In genomic region chr20:15992564-15992963, GRCh38 we compare ENCODE assay signal across 24 cellular contexts.
DNase-seq lines count a peak whose midpoint lies in the region; ATAC-seq and TF ChIP-seq lines count a peak whose summit lies in the region.
"Had no signal": no experiment of that assay in that cellular context is flagged by ENCODE, and none has a peak within 500 bp of the region (broad histone marks: within the 10 kb centered on the region; RNA-seq: fewer than 3 reads in every experiment).

No MANE protein-coding gene starts in this region.

- no peak overlapping the region for H3K4me2 ChIP-seq in Karpas-422 (ENCODE audit: low read depth, low read length, poor library complexity, severe bottlenecking)
- H3K4me2 ChIP-seq: BLaER1, PC-9 had no signal

- no peaks in the 10 kb centered on the region for H3K9me2 ChIP-seq in Karpas-422 (replicated peaks; ENCODE audit: insufficient read depth, low read length)

- no peaks in the 10 kb centered on the region for H3K4me1 Mint-ChIP-seq in CD8-positive, alpha-beta T cell (ENCODE audit: low read depth)
- H3K4me1 Mint-ChIP-seq: activated CD4-positive, alpha-beta memory T cell treated with anti-CD3 and anti-CD28 coated beads, Interleukin-2, amount 10 ng/mL, durations not matched to agents 7 days and 5 days had no signal

- no peaks in the 10 kb centered on the region for H3K79me2 ChIP-seq in Karpas-422 (ENCODE audit: low read length)

- POLR2A ChIA-PET in CD8-positive, alpha-beta T cell (lab: Charles Lee) = no interaction called here

- no peak overlapping the region for H2AFZ ChIP-seq in Karpas-422 (ENCODE audit: low read length)
- H2AFZ ChIP-seq: PC-9 had no signal

- no peaks in the 10 kb centered on the region for H3K36me3 ChIP-seq in CD8-positive, alpha-beta T cell (ENCODE audit: insufficient read depth, low read length)
- H3K36me3 ChIP-seq in Karpas-422 (ENCODE audit: insufficient read depth, low read length) = no peaks in the 10 kb centered on the region
- H3K36me3 ChIP-seq in brain microvascular endothelial cell (replicated peaks) = no peaks in the 10 kb centered on the region
- H3K36me3 ChIP-seq in kidney epithelial cell (ENCODE audit: control insufficient read depth, insufficient read depth, low read length) = no peaks in the 10 kb centered on the region
- H3K36me3 ChIP-seq: heart left ventricle, neutrophil, SJSA1 had no signal

- intact Hi-C loops in CD8-positive, alpha-beta T cell (cut with DNase I, micrococcal nuclease) = no loop called here

- H4K20me1 ChIP-seq in Karpas-422 (ENCODE audit: insufficient read depth, low read depth, low read length) = no peaks in the 10 kb centered on the region
- H4K20me1 ChIP-seq: BLaER1 had no signal

- ATAC-seq in CD8-positive, alpha-beta T cell = no peak
- no peak for ATAC-seq in left lobe of liver
- no peak for ATAC-seq in GM21526 (IDR thresholded peaks at IDR 0.05; ENCODE audit: low FRiP score, unreplicated experiment)
- ATAC-seq: heart left ventricle, WTC11 had no signal

- peak overlapping the region; percentile 10 for H3K27ac Mint-ChIP-seq in CD8-positive, alpha-beta T cell
- H3K27ac Mint-ChIP-seq: activated CD4-positive, alpha-beta memory T cell treated with anti-CD3 and anti-CD28 coated beads, Interleukin-2, amount 10 ng/mL, durations not matched to agents 7 days and 5 days; T-helper 2 cell treated with Interferon-gamma antibody and Interleukin-4, amounts not matched to agents 5 μg/mL and 100 μg/mL, for 36 hours; WTC11 had no signal

- no peak for DNase-seq in CD8-positive, alpha-beta T cell
- DNase-seq in Karpas-422 (peak; percentile 35), brain microvascular endothelial cell (peak; percentile 30), kidney epithelial cell (ENCODE audit: low read depth) (peak; percentile 9), left lobe of liver (ENCODE audit: low spot score) (no peak), SHP77 (lab: John Stamatoyannopoulos, UW) (no peak)
- no peak for DNase-seq in activated T-cell treated with anti-CD3 and anti-CD28 coated beads, Interleukin-2, amount 50 U/mL, for 48 hours
- DNase-seq: activated CD4-positive, alpha-beta memory T cell treated with anti-CD3 and anti-CD28 coated beads, Interleukin-2, amount 10 ng/mL, durations not matched to agents 7 days and 5 days; activated naive CD4-positive, alpha-beta T cell treated with Interleukin-2 at 50 U/mL for 16 hours; aorta; DMS153; effector CD8-positive, alpha-beta T cell; heart left ventricle; NCI-H187 treated with DMSO at 0.1 percent for 48 hours; NCI-H2227 treated with DMSO at 0.1 percent for 48 hours; NCI-H774; stimulated activated CD4-positive, alpha-beta T cell treated with anti-CD3 and anti-CD28 coated beads, Interleukin-12 subunit alpha, Interleukin-12 subunit beta, amount 100 ng/mL, for 4 hours had no signal

- in situ Hi-C loops in brain microvascular endothelial cell (cut with HindIII; ENCODE audit: low pct_ligation_motif_present, low sequenced_read_pairs) = no loop called here

- H3K9ac ChIP-seq in Karpas-422 (ENCODE audit: low read length) = no peak overlapping the region
- H3K9ac ChIP-seq: BLaER1 had no signal

- H3K4me1 ChIP-seq in CD8-positive, alpha-beta T cell (ENCODE audit: insufficient read depth, low read length) = no peaks in the 10 kb centered on the region
- no peaks in the 10 kb centered on the region for H3K4me1 ChIP-seq in Karpas-422 (ENCODE audit: low read length)
- H3K4me1 ChIP-seq: BLaER1, heart left ventricle, SJSA1 had no signal

- peaks cover 6% of the 10 kb centered on the region for H3K9me3 Mint-ChIP-seq in CD8-positive, alpha-beta T cell

- TF ChIP-seq CTCF in CD8-positive, alpha-beta T cell (IDR thresholded peaks at IDR 0.05) = no peak
- TF ChIP-seq CTCF in brain microvascular endothelial cell (IDR thresholded peaks at IDR 0.05; ENCODE audit: low read depth, low read length, missing control alignments) (no peak), kidney epithelial cell (IDR thresholded peaks at IDR 0.05; ENCODE audit: insufficient read depth, low read length, poor library complexity, severe bottlenecking) (no peak)

- H3K27ac ChIP-seq in CD8-positive, alpha-beta T cell (ENCODE audit: low read depth, low read length) = no peak overlapping the region
- H3K27ac ChIP-seq in Karpas-422 (ENCODE audit: low read length) (no peak overlapping the region), brain microvascular endothelial cell (no peak overlapping the region)
- H3K27ac ChIP-seq: BLaER1, heart left ventricle, neutrophil, PC-9, SJSA1 had no signal

- no peak overlapping the region for H3K4me3 Mint-ChIP-seq in CD8-positive, alpha-beta T cell
- H3K4me3 Mint-ChIP-seq: activated CD4-positive, alpha-beta memory T cell treated with anti-CD3 and anti-CD28 coated beads, Interleukin-2, amount 10 ng/mL, durations not matched to agents 7 days and 5 days; T-helper 2 cell treated with Interferon-gamma antibody and Interleukin-4, amounts not matched to agents 5 μg/mL and 100 μg/mL, for 36 hours; WTC11 had no signal

- CTCF ChIA-PET in CD8-positive, alpha-beta T cell (lab: Charles Lee) = no interaction called here

- no peaks in the 10 kb centered on the region for H3K27me3 ChIP-seq in CD8-positive, alpha-beta T cell (ENCODE audit: insufficient read depth, low read length)
- H3K27me3 ChIP-seq in Karpas-422 (ENCODE audit: low read length) (no peaks in the 10 kb centered on the region), brain microvascular endothelial cell (replicated peaks) (no peaks in the 10 kb centered on the region), kidney epithelial cell (ENCODE audit: control insufficient read depth, insufficient read depth, low read length) (no peaks in the 10 kb centered on the region)
- H3K27me3 ChIP-seq: BLaER1, heart left ventricle, neutrophil, SJSA1 had no signal

- no peaks in the 10 kb centered on the region for H3K9me3 ChIP-seq in CD8-positive, alpha-beta T cell (ENCODE audit: low read length)
- H3K9me3 ChIP-seq in Karpas-422 (ENCODE audit: low read length) = peaks cover 15% of the 10 kb centered on the region
- H3K9me3 ChIP-seq: SJSA1 had no signal

- no peak overlapping the region for H3K4me3 ChIP-seq in CD8-positive, alpha-beta T cell (ENCODE audit: low read depth, low read length)
- H3K4me3 ChIP-seq in Karpas-422 (ENCODE audit: low read length) (no peak overlapping the region), brain microvascular endothelial cell (ENCODE audit: low read depth, low read length) (no peak overlapping the region), kidney epithelial cell (ENCODE audit: low read depth, low read length) (no peak overlapping the region)
- H3K4me3 ChIP-seq: BLaER1, heart left ventricle, PC-9, SJSA1 had no signal

- H3K36me3 Mint-ChIP-seq in CD8-positive, alpha-beta T cell = no peaks in the 10 kb centered on the region

- H3K27me3 Mint-ChIP-seq in CD8-positive, alpha-beta T cell (ENCODE audit: low read depth) = no peaks in the 10 kb centered on the region
- H3K27me3 Mint-ChIP-seq: activated CD4-positive, alpha-beta memory T cell treated with anti-CD3 and anti-CD28 coated beads, Interleukin-2, amount 10 ng/mL, durations not matched to agents 7 days and 5 days had no signal

Comparison
In these comparisons a context has a peak if more than half of its experiments do, and no peak if none do; other contexts are left out.
1. DNase-seq: peak in Karpas-422 (single experiment), brain microvascular endothelial cell (single experiment) and kidney epithelial cell (single experiment); none in CD8-positive, alpha-beta T cell (0 of 7), left lobe of liver (single experiment), activated T-cell treated with anti-CD3 and anti-CD28 coated beads, Interleukin-2, amount 50 U/mL, for 48 hours (0 of 2) and SHP77 (0 of 2).